8 cellular contexts compared by ENCODE assay signal in genomic region chr1:23916209-23917131, GRCh38. TPM values are rescaled to one million over a fixed set of nuclear protein-coding genes. Genes with fewer than 3 reads are reported as not detected.
DNase-seq lines count a peak whose midpoint lies in the region; ATAC-seq and TF ChIP-seq lines count a peak whose summit lies in the region.

No MANE protein-coding gene starts in this region.

- H3K4me3 Mint-ChIP-seq in activated CD4-positive, alpha-beta memory T cell treated with anti-CD3 and anti-CD28 coated beads, Interleukin-2, amount 10 ng/mL, durations not matched to agents 7 days and 5 days = no peak overlapping the region
- no peak overlapping the region for H3K4me3 Mint-ChIP-seq in natural killer cell

- peaks cover 19% of the 10 kb centered on the region for H3K4me1 Mint-ChIP-seq in activated CD4-positive, alpha-beta memory T cell treated with anti-CD3 and anti-CD28 coated beads, Interleukin-2, amount 10 ng/mL, durations not matched to agents 7 days and 5 days
- peaks cover 27 to 39% of the 10 kb centered on the region in 2 donors for H3K4me1 Mint-ChIP-seq in natural killer cell

- DNase-seq in NCI-H2081 (lab: John Stamatoyannopoulos, UW) (peak; percentile 14 to 21), NCI-H2081 treated with DMSO at 0.1 percent for 48 hours (lab: John Stamatoyannopoulos, UW) (no peak), NCI-H510A treated with DMSO at 0.1 percent for 48 hours (lab: John Stamatoyannopoulos, UW) (peak; percentile 50), esophagus squamous epithelium (lab: John Stamatoyannopoulos, UW) (no peak), natural killer cell (peak; percentile 57), testis (peak; percentile 61)
- peak; percentile 54 for DNase-seq in activated CD4-positive, alpha-beta memory T cell treated with anti-CD3 and anti-CD28 coated beads, Interleukin-2, amount 10 ng/mL, durations not matched to agents 7 days and 5 days

- POLR2A ChIA-PET in activated CD4-positive, alpha-beta memory T cell treated with anti-CD3 and anti-CD28 coated beads, Interleukin-2, amount 10 ng/mL, durations not matched to agents 7 days and 5 days (lab: Charles Lee) = interaction anchor here (0.7 to 1.3 kb wide), 2 partner anchors 138 to 144 kb away, joined by 3 read pairs; partner anchors contain the start of gene PITHD1

- H3K36me3 ChIP-seq in esophagus squamous epithelium = no peaks in the 10 kb centered on the region
- H3K36me3 ChIP-seq in testis (ENCODE audit: low read depth, missing control alignments) = no peaks in the 10 kb centered on the region

- H3K27ac Mint-ChIP-seq in activated CD4-positive, alpha-beta memory T cell treated with anti-CD3 and anti-CD28 coated beads, Interleukin-2, amount 10 ng/mL, durations not matched to agents 7 days and 5 days = no peak overlapping the region
- peak overlapping the region in 1 of 2 donors; percentile 12 for H3K27ac Mint-ChIP-seq in natural killer cell

- ATAC-seq in HG02981 (IDR thresholded peaks at IDR 0.05; ENCODE audit: unreplicated experiment) (peak; percentile 71), natural killer cell (peak; percentile 90 to 94 (median 92))

- H3K27ac ChIP-seq in esophagus squamous epithelium = no peak overlapping the region
- no peak overlapping the region for H3K27ac ChIP-seq in testis

- peaks cover 3% of the 10 kb centered on the region for H3K27me3 Mint-ChIP-seq in activated CD4-positive, alpha-beta memory T cell treated with anti-CD3 and anti-CD28 coated beads, Interleukin-2, amount 10 ng/mL, durations not matched to agents 7 days and 5 days
- H3K27me3 Mint-ChIP-seq in natural killer cell (ENCODE audit: low read depth in 2 of 2) = peaks cover 0 to 3% of the 10 kb centered on the region in 2 donors

- H3K4me1 ChIP-seq in esophagus squamous epithelium = peaks cover 0 to 18% (median 3%) of the 10 kb centered on the region in 3 donors
- H3K4me1 ChIP-seq in testis = peaks cover 3% of the 10 kb centered on the region

- TF ChIP-seq POLR2A in esophagus squamous epithelium (IDR thresholded peaks at IDR 0.05) = no peak
- no peak for TF ChIP-seq POLR2A in testis (IDR thresholded peaks at IDR 0.05)

- peak in 5 of 6 experiments; percentile 34 to 50 (median 44) for TF ChIP-seq CTCF in esophagus squamous epithelium (IDR thresholded peaks at IDR 0.05)
- TF ChIP-seq CTCF in natural killer cell (IDR thresholded peaks at IDR 0.05) = peak; percentile 79
- TF ChIP-seq CTCF in testis (IDR thresholded peaks at IDR 0.05) = peak in 2 of 3 experiments; percentile 19 to 24

- no peaks in the 10 kb centered on the region for H3K9me3 Mint-ChIP-seq in activated CD4-positive, alpha-beta memory T cell treated with anti-CD3 and anti-CD28 coated beads, Interleukin-2, amount 10 ng/mL, durations not matched to agents 7 days and 5 days
- no peaks in the 10 kb centered on the region for H3K9me3 Mint-ChIP-seq in natural killer cell

- intact Hi-C loops in esophagus squamous epithelium (cut with DNase I) (no loop called here), natural killer cell (cut with micrococcal nuclease) (loop anchor here (1.0 to 2.0 kb wide), 4 partner anchors 48 to 372 kb away; partner anchors contain the start of gene FUCA1), testis (cut with DNase I; ENCODE audit: low total_unique reads) (no loop called here)

- WGBS in esophagus squamous epithelium, 2 donors = 45 to 48% methylated on average over 10 to 11 of the region's 12 CpGs
- WGBS in testis, 2 donors = 66 to 76% methylated on average over 7 to 12 of the region's 12 CpGs

- H3K27me3 ChIP-seq in esophagus squamous epithelium (no peaks in the 10 kb centered on the region), testis (no peaks in the 10 kb centered on the region)

- no peaks in the 10 kb centered on the region for H3K9me3 ChIP-seq in esophagus squamous epithelium
- no peaks in the 10 kb centered on the region for H3K9me3 ChIP-seq in testis

- no peaks in the 10 kb centered on the region for H3K36me3 Mint-ChIP-seq in activated CD4-positive, alpha-beta memory T cell treated with anti-CD3 and anti-CD28 coated beads, Interleukin-2, amount 10 ng/mL, durations not matched to agents 7 days and 5 days (ENCODE audit: low read depth)
- H3K36me3 Mint-ChIP-seq in natural killer cell = no peaks in the 10 kb centered on the region

- H3K4me3 ChIP-seq in esophagus squamous epithelium (no peak overlapping the region), testis (no peak overlapping the region)

- CTCF ChIA-PET in activated CD4-positive, alpha-beta memory T cell treated with anti-CD3 and anti-CD28 coated beads, Interleukin-2, amount 10 ng/mL, durations not matched to agents 7 days and 5 days (lab: Charles Lee) = interaction anchor here (0.7 to 2.4 kb wide), 17 partner anchors 10 to 279 kb away, joined by 3 to 34 read pairs (median 4); partner anchors contain the start of gene PITHD1

RNA-seq across cellular contexts. Expression of gene CNR2, which starts 3.3 kb away (rescaled TPM):
- under 1 TPM in 1 of 2 experiments, not detected in 1; 0.08 TPM for total RNA-seq in activated CD4-positive, alpha-beta memory T cell treated with anti-CD3 and anti-CD28 coated beads, Interleukin-2, amount 10 ng/mL, durations not matched to agents 7 days and 5 days
- under 1 TPM in 1 of 4 donors, not detected in 3; under 0.01 TPM for total RNA-seq in esophagus squamous epithelium
- total RNA-seq in natural killer cell = 10 to 100 TPM in 1 of 3 donors, 1 to 10 TPM in 2; 5.3 to 12.0 (median 6.1) TPM
- total RNA-seq in testis = under 1 TPM; 0.06 to 0.08 TPM
- 0.20 TPM for polyA plus RNA-seq in testis (ENCODE audit: insufficient read depth, low read depth, low replicate concordance)

RNA-seq across cellular contexts. Expression of gene PNRC2, which starts 43.2 kb away (rescaled TPM):
- 100 to 1,000 TPM; 153 to 158 TPM for total RNA-seq in activated CD4-positive, alpha-beta memory T cell treated with anti-CD3 and anti-CD28 coated beads, Interleukin-2, amount 10 ng/mL, durations not matched to agents 7 days and 5 days
- total RNA-seq in esophagus squamous epithelium = 100 to 1,000 TPM in 1 of 4 donors, 10 to 100 TPM in 3; 42.6 to 123 (median 88.7) TPM
- total RNA-seq in natural killer cell = 100 to 1,000 TPM; 124 to 205 (median 180) TPM
- total RNA-seq in testis = 10 to 100 TPM; 61.5 to 68.1 TPM
- 57.7 TPM for polyA plus RNA-seq in testis (ENCODE audit: insufficient read depth, low read depth, low replicate concordance)

RNA-seq across cellular contexts. Expression of gene FUCA1, which starts 48.4 kb away (rescaled TPM):
- 1 to 10 TPM; 5.6 to 6.3 TPM for total RNA-seq in activated CD4-positive, alpha-beta memory T cell treated with anti-CD3 and anti-CD28 coated beads, Interleukin-2, amount 10 ng/mL, durations not matched to agents 7 days and 5 days
- total RNA-seq in esophagus squamous epithelium (10 to 100 TPM; 10.1 to 32.2 (median 17.5) TPM), natural killer cell (10 to 100 TPM in 2 of 3 donors, 1 to 10 TPM in 1; 6.8 to 12.5 (median 11.9) TPM), testis (10 to 100 TPM; 34.0 to 41.2 TPM)
- polyA plus RNA-seq in testis (ENCODE audit: insufficient read depth, low read depth, low replicate concordance) = 68.8 TPM

Comparison
In these comparisons a context has a peak if more than half of its experiments do, and no peak if none do; other contexts are left out.
1. DNase-seq: peak in NCI-H2081 (2 of 2), NCI-H510A treated with DMSO at 0.1 percent for 48 hours (single experiment), activated CD4-positive, alpha-beta memory T cell treated with anti-CD3 and anti-CD28 coated beads, Interleukin-2, amount 10 ng/mL, durations not matched to agents 7 days and 5 days (single experiment), natural killer cell (single experiment) and testis (single experiment); none in NCI-H2081 treated with DMSO at 0.1 percent for 48 hours (single experiment) and esophagus squamous epithelium (single experiment).
2. CTCF ChIP-seq: peak in every context shown above with its lines; median percentile 79 in natural killer cell; 44 in esophagus squamous epithelium; 22 in testis.
3. RNA of gene CNR2, which starts 3.3 kb away (total RNA-seq): 5.3 to 12.0 TPM in natural killer cell; 0.06 to 0.08 TPM in testis, 0.08 TPM in activated CD4-positive, alpha-beta memory T cell treated with anti-CD3 and anti-CD28 coated beads, Interleukin-2, amount 10 ng/mL, durations not matched to agents 7 days and 5 days and under 0.01 TPM in esophagus squamous epithelium; every median in the first group is over 4 times any median in the second.